8 cellular contexts compared by ENCODE assay signal in genomic region chr15:70478251-70478990, GRCh38.
DNase-seq lines count a peak whose midpoint lies in the region; ATAC-seq and TF ChIP-seq lines count a peak whose summit lies in the region.

No MANE protein-coding gene starts in this region.

- no peak overlapping the region for H3K27ac ChIP-seq in neural progenitor cell
- H3K27ac ChIP-seq in stomach, result no peak overlapping the region

- no peaks in the 10 kb centered on the region for H3K9me3 Mint-ChIP-seq in neural progenitor cell

- DNase-seq in NCI-H748 (lab: John Stamatoyannopoulos, UW; ENCODE audit: unreplicated experiment) (peak; percentile 29), NCI-H748 treated with DMSO at 0.1 percent for 48 hours (lab: John Stamatoyannopoulos, UW) (no peak), SK-N-DZ (ENCODE audit: low spot score) (peak; percentile 71), neural progenitor cell (ENCODE audit: low spot score) (no peak), DMS114 treated with DMSO at 0.1 percent for 48 hours (lab: John Stamatoyannopoulos, UW; ENCODE audit: unreplicated experiment) (no peak), stomach (no peak), DMS153 (lab: John Stamatoyannopoulos, UW) (no peak)

- no peak overlapping the region for H3K4me2 ChIP-seq in neural progenitor cell

- H3K79me2 ChIP-seq in neural progenitor cell (ENCODE audit: low read depth), result no peaks in the 10 kb centered on the region

- H3K9me3 ChIP-seq in neural progenitor cell (ENCODE audit: low read depth) (no peaks in the 10 kb centered on the region), stomach (no peaks in the 10 kb centered on the region)

- ATAC-seq in HG02642 (IDR thresholded peaks at IDR 0.05; ENCODE audit: poor library complexity, unreplicated experiment), result peak; percentile 60

- no peak for TF ChIP-seq EP300 in stomach (IDR thresholded peaks at IDR 0.05)

- no peak overlapping the region for H3K9ac ChIP-seq in neural progenitor cell

- 77 to 86% (median 79%) methylated on average over 18 to 19 of the region's 19 CpGs for WGBS in stomach, 5 donors

- H3K27me3 Mint-ChIP-seq in neural progenitor cell (ENCODE audit: insufficient read depth, low read depth), result peaks cover 9% of the 10 kb centered on the region

- H3K4me1 ChIP-seq in neural progenitor cell, result no peaks in the 10 kb centered on the region
- peaks cover 15 to 62% (median 27%) of the 10 kb centered on the region in 4 donors for H3K4me1 ChIP-seq in stomach

- H3K4me3 Mint-ChIP-seq in neural progenitor cell, result no peak overlapping the region

- H3K36me3 ChIP-seq in neural progenitor cell, result no peaks in the 10 kb centered on the region
- H3K36me3 ChIP-seq in stomach, result no peaks in the 10 kb centered on the region

- H3K36me3 Mint-ChIP-seq in neural progenitor cell, result no peaks in the 10 kb centered on the region

- TF ChIP-seq CTCF in neural progenitor cell (IDR thresholded peaks at IDR 0.05) (no peak), stomach (IDR thresholded peaks at IDR 0.05) (no peak)

- H3K27ac Mint-ChIP-seq in neural progenitor cell, result peak overlapping the region; percentile 31

- H3K4me3 ChIP-seq in neural progenitor cell (no peak overlapping the region), stomach (no peak overlapping the region)

- intact Hi-C loops in stomach (cut with DNase I; ENCODE audit: low total_unique reads), result no loop called here

- no peak overlapping the region for H2AFZ ChIP-seq in neural progenitor cell (replicated peaks)

- H3K27me3 ChIP-seq in neural progenitor cell, result no peaks in the 10 kb centered on the region
- H3K27me3 ChIP-seq in stomach, result no peaks in the 10 kb centered on the region

- H3F3A ChIP-seq in neural progenitor cell (ENCODE audit: low read depth), result no peaks in the 10 kb centered on the region

- no peak for TF ChIP-seq POLR2A in stomach (IDR thresholded peaks at IDR 0.05)

- no peaks in the 10 kb centered on the region for H4K20me1 ChIP-seq in neural progenitor cell (ENCODE audit: low read depth)

- peaks cover 19% of the 10 kb centered on the region for H3K4me1 Mint-ChIP-seq in neural progenitor cell

Comparison
In these comparisons a context has a peak if more than half of its experiments do, and no peak if none do; other contexts are left out.
1. DNase-seq: peak in NCI-H748 (single experiment) and SK-N-DZ (single experiment); none in NCI-H748 treated with DMSO at 0.1 percent for 48 hours (single experiment), neural progenitor cell (single experiment), DMS114 treated with DMSO at 0.1 percent for 48 hours (single experiment), stomach (single experiment) and DMS153 (single experiment).